In the genomic region with DNA sequence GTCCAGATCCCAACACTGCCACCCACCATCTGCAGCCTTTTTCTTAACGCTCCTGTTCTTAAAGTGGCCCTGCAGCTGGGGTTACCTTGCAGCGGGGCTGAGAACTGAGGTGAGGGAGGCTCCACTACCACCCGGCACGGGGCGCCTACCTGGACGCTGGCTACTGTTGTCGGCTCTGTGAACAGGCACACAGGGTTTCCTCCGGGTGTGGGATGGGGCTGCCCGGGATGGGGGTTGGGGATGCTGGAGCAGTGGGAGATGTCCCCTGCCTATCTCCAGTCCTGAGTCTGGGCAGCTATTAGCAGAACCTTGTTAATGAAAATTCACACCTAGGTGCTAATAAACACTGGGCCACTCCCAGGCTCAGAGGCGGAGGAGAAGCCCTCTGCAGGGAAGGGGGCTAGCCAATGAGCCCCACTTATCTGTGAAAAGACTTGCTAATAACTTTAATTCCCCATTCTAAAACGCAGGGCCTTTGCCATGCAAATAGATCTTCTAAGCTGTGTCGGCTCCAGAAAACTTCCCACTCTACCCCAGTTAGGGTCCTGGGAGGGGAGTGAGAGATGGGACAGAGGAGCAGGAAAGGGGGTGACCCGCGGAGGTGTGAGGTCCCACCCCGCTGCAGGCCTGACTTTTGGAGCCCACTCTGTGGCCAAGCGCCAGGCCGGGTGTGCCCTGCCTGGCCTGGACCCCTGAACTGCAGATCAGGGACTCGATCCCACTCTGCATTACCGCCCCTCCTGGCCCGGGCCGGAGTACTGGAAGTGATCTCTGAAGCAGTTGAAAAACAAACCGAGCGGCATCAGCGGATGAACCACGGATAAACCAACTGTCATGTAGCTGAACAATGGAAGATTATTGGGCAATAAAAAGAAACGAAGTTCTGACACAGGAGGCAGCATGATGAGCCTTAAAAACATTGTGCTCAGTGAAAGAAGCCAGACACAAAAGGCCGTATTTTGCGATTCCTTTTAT, we compare ENCODE assay signal across 1 cellular context.
TF ChIP-seq lines count a peak whose summit lies in the region.

No MANE protein-coding gene starts in this region.

TF ChIP-seq in IMR-90, 13 proteins besides CTCF, POLR2A, EP300 and RAD21:
- TF ChIP-seq MAZ (IDR thresholded peaks at IDR 0.05; ENCODE audit: borderline replicate concordance, low read depth, low read length) = no peak
- no peak for TF ChIP-seq RCOR1 (IDR thresholded peaks at IDR 0.05; ENCODE audit: insufficient replicate concordance, low read length)
- TF ChIP-seq, protein P1, sequence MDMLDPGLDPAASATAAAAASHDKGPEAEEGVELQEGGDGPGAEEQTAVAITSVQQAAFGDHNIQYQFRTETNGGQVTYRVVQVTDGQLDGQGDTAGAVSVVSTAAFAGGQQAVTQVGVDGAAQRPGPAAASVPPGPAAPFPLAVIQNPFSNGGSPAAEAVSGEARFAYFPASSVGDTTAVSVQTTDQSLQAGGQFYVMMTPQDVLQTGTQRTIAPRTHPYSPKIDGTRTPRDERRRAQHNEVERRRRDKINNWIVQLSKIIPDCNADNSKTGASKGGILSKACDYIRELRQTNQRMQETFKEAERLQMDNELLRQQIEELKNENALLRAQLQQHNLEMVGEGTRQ (IDR thresholded peaks at IDR 0.05; ENCODE audit: low read depth, low read length) = no peak
- TF ChIP-seq FOS (IDR thresholded peaks at IDR 0.05; ENCODE audit: low read depth, low read length) = no peak
- TF ChIP-seq BHLHE40 (IDR thresholded peaks at IDR 0.05; ENCODE audit: low read depth, low read length) = no peak
- TF ChIP-seq MXI1 (IDR thresholded peaks at IDR 0.05; ENCODE audit: borderline replicate concordance, low read depth, low read length) = no peak
- no peak for TF ChIP-seq NFE2L2 (IDR thresholded peaks at IDR 0.05; ENCODE audit: low read depth, low read length)
- TF ChIP-seq MAFK (IDR thresholded peaks at IDR 0.05; ENCODE audit: low read depth, low read length) = no peak
- no peak for TF ChIP-seq SMC3 (IDR thresholded peaks at IDR 0.05; ENCODE audit: low read depth, low read length)
- TF ChIP-seq RFX5 (IDR thresholded peaks at IDR 0.05; ENCODE audit: low read depth, low read length) = no peak
- TF ChIP-seq CHD1 (IDR thresholded peaks at IDR 0.05; ENCODE audit: low read depth, low read length) = no peak
- no peak for TF ChIP-seq CEBPB (IDR thresholded peaks at IDR 0.05; ENCODE audit: low read depth, low read length)
- TF ChIP-seq, protein P2, sequence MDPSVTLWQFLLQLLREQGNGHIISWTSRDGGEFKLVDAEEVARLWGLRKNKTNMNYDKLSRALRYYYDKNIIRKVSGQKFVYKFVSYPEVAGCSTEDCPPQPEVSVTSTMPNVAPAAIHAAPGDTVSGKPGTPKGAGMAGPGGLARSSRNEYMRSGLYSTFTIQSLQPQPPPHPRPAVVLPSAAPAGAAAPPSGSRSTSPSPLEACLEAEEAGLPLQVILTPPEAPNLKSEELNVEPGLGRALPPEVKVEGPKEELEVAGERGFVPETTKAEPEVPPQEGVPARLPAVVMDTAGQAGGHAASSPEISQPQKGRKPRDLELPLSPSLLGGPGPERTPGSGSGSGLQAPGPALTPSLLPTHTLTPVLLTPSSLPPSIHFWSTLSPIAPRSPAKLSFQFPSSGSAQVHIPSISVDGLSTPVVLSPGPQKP (IDR thresholded peaks at IDR 0.05; ENCODE audit: borderline replicate concordance, low read depth, low read length) = no peak
TF ChIP-seq in IMR-90: peak in this region for 0.
